Comparison of ENCODE assay signal across 13 cellular contexts in genomic region chr4:7598939-7599790, GRCh38.
"Had no signal": no experiment of that assay in that cellular context is flagged by ENCODE, and none has a peak within 500 bp of the region (broad histone marks: within the 10 kb centered on the region; RNA-seq: fewer than 3 reads in every experiment).

No MANE protein-coding gene starts in this region.

- DNase-seq: activated CD4-positive, alpha-beta T cell treated with anti-CD3 and anti-CD28 coated beads for 48 hours; activated naive CD4-positive, alpha-beta T cell; foreskin keratinocyte; kidney; mammary epithelial cell; naive thymus-derived CD8-positive, alpha-beta T cell; sigmoid colon; stimulated activated CD4-positive, alpha-beta T cell treated with anti-CD3 and anti-CD28 coated beads, Interleukin-2, amount 100 ng/mL, for 24 hours; stimulated activated naive CD8-positive, alpha-beta T cell treated with anti-CD3 and anti-CD28 coated beads, Interleukin-15, Interleukin-2, amounts not matched to agents 100 U/mL and 50 U/mL, for 24 hours; T-helper 1 cell had no signal

- H3K27ac ChIP-seq: ascending aorta, foreskin keratinocyte, hepatocyte, sigmoid colon, suprapubic skin had no signal

- H3K9me3 ChIP-seq: ascending aorta, sigmoid colon, suprapubic skin had no signal

- ATAC-seq: foreskin keratinocyte; naive thymus-derived CD8-positive, alpha-beta T cell; stimulated activated naive CD8-positive, alpha-beta T cell treated with anti-CD3 and anti-CD28 coated beads, Interleukin-15, Interleukin-2, amounts not matched to agents 100 U/mL and 50 U/mL, for 24 hours had no signal

- H3K4me1 ChIP-seq: ascending aorta, foreskin keratinocyte, sigmoid colon, suprapubic skin had no signal

- H3K27me3 ChIP-seq: ascending aorta had no signal

- H3K36me3 ChIP-seq: ascending aorta, sigmoid colon, suprapubic skin had no signal

- H3K4me3 ChIP-seq: ascending aorta, hepatocyte, sigmoid colon, suprapubic skin had no signal
